In the genomic region with DNA sequence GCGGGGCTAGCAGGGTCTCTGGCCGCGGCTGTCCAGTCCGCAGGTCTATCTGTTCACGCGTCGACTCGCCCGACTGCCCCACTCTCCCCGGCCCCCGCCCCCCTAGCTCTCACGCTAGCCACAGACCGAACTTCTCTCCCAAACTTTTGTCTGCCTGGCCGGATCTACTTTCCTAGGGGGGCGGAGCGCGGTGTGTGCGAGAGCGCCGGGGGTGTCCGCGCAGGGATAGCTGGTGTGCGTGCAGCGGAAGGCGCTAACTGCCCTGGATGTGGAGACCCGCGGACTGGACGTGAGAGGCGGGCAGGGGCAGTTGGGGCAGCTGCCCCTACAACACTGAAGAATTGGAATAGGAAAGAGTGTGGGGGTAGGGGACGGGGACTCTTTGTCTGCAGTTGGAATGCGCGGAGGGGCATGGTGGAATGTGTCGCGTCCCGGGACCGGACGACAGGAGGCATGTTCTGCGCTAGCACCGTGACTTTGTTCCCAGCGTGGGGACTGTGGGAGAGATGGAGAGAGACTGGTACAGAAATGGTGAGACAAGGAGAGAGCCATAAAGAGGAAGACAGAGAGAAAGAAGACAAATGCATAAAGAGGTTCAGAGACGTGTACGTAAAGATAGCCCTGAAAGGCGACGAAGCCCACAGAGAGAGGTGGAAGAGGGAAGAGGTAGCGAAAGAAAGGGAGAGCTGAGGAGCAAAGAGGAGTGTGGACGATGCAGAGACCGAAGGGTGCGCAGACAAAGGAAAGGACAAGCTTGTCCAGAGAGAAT, we compare ENCODE assay signal across 2 cellular contexts.
TF ChIP-seq lines count a peak whose summit lies in the region.

A gene (minus strand): TSS at position 75 of the 769 bp plus-strand sequence. CDS start 285 bp downstream, outside the sequence.

TF ChIP-seq in HEK293T, 16 proteins besides CTCF, POLR2A, EP300 and RAD21:
- TF ChIP-seq L3MBTL2 (conservative IDR thresholded peaks at IDR 0.05), result peak; percentile 88
- no peak for TF ChIP-seq BHLHE40 (IDR thresholded peaks at IDR 0.05; ENCODE audit: borderline replicate concordance)
- no peak for TF ChIP-seq SUZ12 (IDR thresholded peaks at IDR 0.05)
- TF ChIP-seq CTBP1 (IDR thresholded peaks at IDR 0.05; ENCODE audit: borderline replicate concordance), result peak; percentile 76; the same call in 1 of the 2 replicates
- TF ChIP-seq ARNT (IDR thresholded peaks at IDR 0.05), result peak; percentile 57
- no peak for TF ChIP-seq NFRKB (IDR thresholded peaks at IDR 0.05)
- TF ChIP-seq FOXA1 (IDR thresholded peaks at IDR 0.05), result no peak
- no peak for TF ChIP-seq HDGF (IDR thresholded peaks at IDR 0.05; ENCODE audit: borderline replicate concordance)
- TF ChIP-seq FOXM1 (IDR thresholded peaks at IDR 0.05; ENCODE audit: borderline replicate concordance), result peak; percentile 55; the same call in 1 of the 2 replicates
- no peak for TF ChIP-seq LEF1 (IDR thresholded peaks at IDR 0.05; ENCODE audit: borderline replicate concordance)
- TF ChIP-seq SP1 (IDR thresholded peaks at IDR 0.05), result no peak
- TF ChIP-seq, protein P1, sequence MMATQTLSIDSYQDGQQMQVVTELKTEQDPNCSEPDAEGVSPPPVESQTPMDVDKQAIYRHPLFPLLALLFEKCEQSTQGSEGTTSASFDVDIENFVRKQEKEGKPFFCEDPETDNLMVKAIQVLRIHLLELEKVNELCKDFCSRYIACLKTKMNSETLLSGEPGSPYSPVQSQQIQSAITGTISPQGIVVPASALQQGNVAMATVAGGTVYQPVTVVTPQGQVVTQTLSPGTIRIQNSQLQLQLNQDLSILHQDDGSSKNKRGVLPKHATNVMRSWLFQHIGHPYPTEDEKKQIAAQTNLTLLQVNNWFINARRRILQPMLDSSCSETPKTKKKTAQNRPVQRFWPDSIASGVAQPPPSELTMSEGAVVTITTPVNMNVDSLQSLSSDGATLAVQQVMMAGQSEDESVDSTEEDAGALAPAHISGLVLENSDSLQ (IDR thresholded peaks at IDR 0.05), result no peak
- no peak for TF ChIP-seq ZNF384 (IDR thresholded peaks at IDR 0.05)
- TF ChIP-seq ELF4 (IDR thresholded peaks at IDR 0.05), result no peak
- TF ChIP-seq FOXK2 (IDR thresholded peaks at IDR 0.05), result no peak
- TF ChIP-seq TARDBP (IDR thresholded peaks at IDR 0.05), result peak; percentile 89

TF ChIP-seq in endothelial cell of umbilical vein, 7 proteins besides CTCF, POLR2A, EP300 and RAD21:
- TF ChIP-seq FOS (IDR thresholded peaks at IDR 0.05; ENCODE audit: borderline replicate concordance, insufficient read depth, low read length) (peak; percentile 6), JUN (IDR thresholded peaks at IDR 0.05; ENCODE audit: borderline replicate concordance, insufficient read depth, insufficient read length, low read depth) (no peak), MYC (IDR thresholded peaks at IDR 0.05; ENCODE audit: low read depth, low read length) (peak; percentile 12), GATA2 (IDR thresholded peaks at IDR 0.05; ENCODE audit: insufficient read depth, insufficient read length, low read depth, low read length) (no peak), POLR2AphosphoS5 (IDR thresholded peaks at IDR 0.05; ENCODE audit: insufficient read depth, low read depth, low read length) (no peak)
- TF ChIP-seq, protein P2, sequence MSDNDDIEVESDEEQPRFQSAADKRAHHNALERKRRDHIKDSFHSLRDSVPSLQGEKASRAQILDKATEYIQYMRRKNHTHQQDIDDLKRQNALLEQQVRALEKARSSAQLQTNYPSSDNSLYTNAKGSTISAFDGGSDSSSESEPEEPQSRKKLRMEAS (IDR thresholded peaks at IDR 0.05; ENCODE audit: insufficient read depth, insufficient read length), result peak; percentile 1
